ENCODE assay signal across 15 cellular contexts in the genomic region with DNA sequence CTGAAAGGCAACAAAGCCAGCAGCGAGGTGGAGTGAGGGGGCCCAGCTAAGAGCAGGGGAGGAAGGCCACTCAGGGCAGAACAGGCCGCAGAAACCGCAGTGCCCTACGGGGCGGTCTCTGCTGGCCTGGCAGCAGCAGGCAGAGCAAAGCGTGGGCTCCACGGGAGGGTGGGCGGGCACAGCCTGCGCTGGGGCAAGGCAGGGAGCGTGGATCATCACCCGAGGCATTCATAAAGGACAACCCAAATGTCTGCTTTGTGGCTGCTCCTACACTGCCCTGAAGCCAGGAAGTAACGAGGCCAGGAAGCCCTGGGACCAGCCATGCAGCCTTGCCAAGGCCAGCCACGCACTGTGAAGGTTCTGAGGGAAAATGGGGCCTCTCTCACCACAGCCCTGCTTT.
DNase-seq lines count a peak whose midpoint lies in the region; ATAC-seq and FAIRE-seq lines count a peak whose summit lies in the region.
"Had no signal": no experiment of that assay in that cellular context is flagged by ENCODE, and none has a peak within 500 bp of the region (broad histone marks: within the 10 kb centered on the region; RNA-seq: fewer than 3 reads in every experiment).

No MANE protein-coding gene starts in this region.

- H3K27ac Mint-ChIP-seq in activated T-cell treated with anti-CD3 and anti-CD28 coated beads, Interleukin-2, amount 50 U/mL, for 24 hours = peak overlapping the region; percentile 57

- no peak for DNase-seq in activated T-cell treated with anti-CD3 and anti-CD28 coated beads, Interleukin-2, amount 50 U/mL, for 24 hours
- DNase-seq in activated T-cell treated with anti-CD3 and anti-CD28 coated beads, Interleukin-2, amount 50 U/mL, for 4 hours = no peak
- no peak for DNase-seq in caudate nucleus (lab: John Stamatoyannopoulos, UW)
- no peak for DNase-seq in urothelium cell line (ENCODE audit: low spot score)
- no peak for DNase-seq in DMS79 (lab: John Stamatoyannopoulos, UW)
- no peak for DNase-seq in cerebellar nuclear complex (lab: John Stamatoyannopoulos, UW)
- DNase-seq: activated naive CD4-positive, alpha-beta T cell; immature natural killer cell; NCI-H1417 treated with DMSO at 0.1 percent for 48 hours; NCI-H226; psoas muscle; transverse colon had no signal

- H3K36me3 ChIP-seq in muscle layer of colon (ENCODE audit: insufficient read depth, low read length) = no peaks in the 10 kb centered on the region
- H3K36me3 ChIP-seq: transverse colon had no signal

- no peak for ATAC-seq in activated T-cell treated with anti-CD3 and anti-CD28 coated beads, Interleukin-2, amount 50 U/mL, for 4 hours
- no peak for ATAC-seq in GM18858 (IDR thresholded peaks at IDR 0.05; ENCODE audit: unreplicated experiment)

- H3K4me1 ChIP-seq in muscle layer of colon (ENCODE audit: insufficient read depth, low read length) = peaks cover 22% of the 10 kb centered on the region

- H3K9me3 Mint-ChIP-seq in activated T-cell treated with anti-CD3 and anti-CD28 coated beads, Interleukin-2, amount 50 U/mL, for 24 hours = peaks cover 3% of the 10 kb centered on the region
- H3K9me3 Mint-ChIP-seq in activated T-cell treated with anti-CD3 and anti-CD28 coated beads, Interleukin-2, amount 50 U/mL, for 4 hours = no peaks in the 10 kb centered on the region

- peaks cover 39% of the 10 kb centered on the region for H3K4me1 Mint-ChIP-seq in activated T-cell treated with anti-CD3 and anti-CD28 coated beads, Interleukin-2, amount 50 U/mL, for 24 hours (ENCODE audit: low read depth)
- peaks cover 34% of the 10 kb centered on the region for H3K4me1 Mint-ChIP-seq in activated T-cell treated with anti-CD3 and anti-CD28 coated beads, Interleukin-2, amount 50 U/mL, for 4 hours (ENCODE audit: low read depth)

- no peak overlapping the region for H3K9ac ChIP-seq in muscle layer of colon (ENCODE audit: low read length)

- FAIRE-seq in urothelium cell line (lab: Jason Lieb, UNC) = peak; percentile 70
- FAIRE-seq: frontal cortex had no signal

- no peak overlapping the region for H3K4me3 ChIP-seq in muscle layer of colon (ENCODE audit: low read depth in 1 of 2, low read length in 2 of 2)
- H3K4me3 ChIP-seq: psoas muscle, transverse colon had no signal

- H3K27me3 ChIP-seq in muscle layer of colon (ENCODE audit: control insufficient read depth in 1 of 2, insufficient read depth in 2 of 2, low read length in 2 of 2) = no peaks in the 10 kb centered on the region
- H3K27me3 ChIP-seq: transverse colon had no signal

- peaks cover 16% of the 10 kb centered on the region for H3K36me3 Mint-ChIP-seq in activated T-cell treated with anti-CD3 and anti-CD28 coated beads, Interleukin-2, amount 50 U/mL, for 24 hours (ENCODE audit: low read depth)
- H3K36me3 Mint-ChIP-seq in activated T-cell treated with anti-CD3 and anti-CD28 coated beads, Interleukin-2, amount 50 U/mL, for 4 hours (ENCODE audit: insufficient read depth) = peaks cover 8% of the 10 kb centered on the region

- peak overlapping the region; percentile 98 for H3K27ac ChIP-seq in caudate nucleus (ENCODE audit: low read depth, low read length)
- H3K27ac ChIP-seq in muscle layer of colon (ENCODE audit: low read depth, low read length) = peak overlapping the region; percentile 78
- H3K27ac ChIP-seq: psoas muscle had no signal

- no peak overlapping the region for H3K4me3 Mint-ChIP-seq in activated T-cell treated with anti-CD3 and anti-CD28 coated beads, Interleukin-2, amount 50 U/mL, for 24 hours
- no peak overlapping the region for H3K4me3 Mint-ChIP-seq in activated T-cell treated with anti-CD3 and anti-CD28 coated beads, Interleukin-2, amount 50 U/mL, for 4 hours

- H3K27me3 Mint-ChIP-seq in activated T-cell treated with anti-CD3 and anti-CD28 coated beads, Interleukin-2, amount 50 U/mL, for 24 hours = no peaks in the 10 kb centered on the region
- H3K27me3 Mint-ChIP-seq in activated T-cell treated with anti-CD3 and anti-CD28 coated beads, Interleukin-2, amount 50 U/mL, for 4 hours (ENCODE audit: low read depth) = no peaks in the 10 kb centered on the region

- no peaks in the 10 kb centered on the region for H3K9me3 ChIP-seq in muscle layer of colon (ENCODE audit: low read length)
- H3K9me3 ChIP-seq: psoas muscle, transverse colon had no signal
